Comparison of ENCODE assay signal across 9 cellular contexts in genomic region chr20:7859371-7859802, GRCh38.
DNase-seq lines count a peak whose midpoint lies in the region; ATAC-seq, FAIRE-seq and TF ChIP-seq lines count a peak whose summit lies in the region.
"Had no signal": no experiment of that assay in that cellular context is flagged by ENCODE, and none has a peak within 500 bp of the region (broad histone marks: within the 10 kb centered on the region; RNA-seq: fewer than 3 reads in every experiment).

No MANE protein-coding gene starts in this region.

- H3K9me3 ChIP-seq in DND-41 (ENCODE audit: insufficient read depth, low read length, severe bottlenecking) (no peaks in the 10 kb centered on the region), GM12878 (replicated peaks; ENCODE audit: control insufficient read depth, insufficient read depth, low read length) (no peaks in the 10 kb centered on the region)
- H3K9me3 ChIP-seq: neutrophil had no signal

- intact Hi-C loops in GM12878 (cut with micrococcal nuclease; ENCODE audit: unreplicated experiment) = loop anchor here (1.0 to 5.0 kb wide), 4 partner anchors 574 to 1277 kb away; partner anchors contain the start of gene BMP2

- TF ChIP-seq CTCF in DND-41 (IDR thresholded peaks at IDR 0.05; ENCODE audit: borderline replicate concordance, extremely low read depth, low read length, poor library complexity, severe bottlenecking) = peak; percentile 84
- peak; percentile 50 to 66 (median 51); a peak in 5 of 6 replicates for TF ChIP-seq CTCF in GM12878 (IDR thresholded peaks at IDR 0.05 in 2 of 3, conservative IDR thresholded peaks at IDR 0.05 in 1 of 3; ENCODE audit: control insufficient read depth in 2 of 3, extremely low read depth in 1 of 3, insufficient read depth in 1 of 3, low read depth in 3 of 3, low read length in 3 of 3)
- TF ChIP-seq CTCF in kidney epithelial cell (IDR thresholded peaks at IDR 0.05; ENCODE audit: insufficient read depth, low read length, poor library complexity, severe bottlenecking) = peak; percentile 69

- H3K4me2 ChIP-seq in DND-41 (ENCODE audit: insufficient read depth, low read length) (no peak overlapping the region), GM12878 (ENCODE audit: control insufficient read depth, insufficient read depth) (no peak overlapping the region)

- POLR2A ChIA-PET in GM12878 (lab: Charles Lee) = no interaction called here

- no TSS peak for BruUV-seq in GM12878 (replicated peaks; lab: Mats Ljungman, UMichigan)

- H3K4me1 ChIP-seq in DND-41 (ENCODE audit: insufficient read depth, low read length) (no peaks in the 10 kb centered on the region), GM12878 (ENCODE audit: control insufficient read depth, insufficient read depth, low read length) (no peaks in the 10 kb centered on the region)

- DNase-seq in DND-41 = peak; percentile 31
- DNase-seq in NCI-H460 (ENCODE audit: extremely low read depth, low read depth) = peak; percentile 62
- DNase-seq in GM12878 (ENCODE audit: low read depth, low spot score) = peak; percentile 8
- peak; percentile 43 for DNase-seq in kidney epithelial cell (ENCODE audit: low read depth)
- no peak for DNase-seq in HTR-8/SVneo (ENCODE audit: insufficient read length, low spot score)
- DNase-seq in activated CD4-positive, alpha-beta T cell treated with anti-CD3 and anti-CD28 coated beads for 1 hour = no peak

- no peak overlapping the region for H3K9ac ChIP-seq in DND-41 (ENCODE audit: low read depth, low read length)
- H3K9ac ChIP-seq in GM12878 (ENCODE audit: control insufficient read depth, insufficient read depth, low read length) = no peak overlapping the region

- H3K79me2 ChIP-seq in DND-41 (ENCODE audit: insufficient read depth, low read length) (no peaks in the 10 kb centered on the region), GM12878 (ENCODE audit: control insufficient read depth, insufficient read depth, low read length) (no peaks in the 10 kb centered on the region)

- CTCF ChIA-PET in GM12878 (lab: Yijun Ruan, JAX) = interaction anchor here (0.6 to 2.0 kb wide), 8 partner anchors 10 to 1094 kb away, joined by 3 to 8 read pairs (median 3); no protein-coding TSS in a partner anchor

- H3K27me3 ChIP-seq in DND-41 (ENCODE audit: insufficient read depth, low read length, poor library complexity) = no peaks in the 10 kb centered on the region
- no peaks in the 10 kb centered on the region for H3K27me3 ChIP-seq in GM12878 (replicated peaks in 1 of 2; ENCODE audit: control insufficient read depth in 2 of 2, insufficient read depth in 2 of 2, low read length in 1 of 2)
- no peaks in the 10 kb centered on the region for H3K27me3 ChIP-seq in kidney epithelial cell (ENCODE audit: control insufficient read depth, insufficient read depth, low read length)

- peak; percentile 93 for TF ChIP-seq RAD21 in GM12878 (IDR thresholded peaks at IDR 0.05; ENCODE audit: insufficient read depth, low read depth, low read length)

- FAIRE-seq in GM12878 (lab: Jason Lieb, UNC) = no peak
- no peak for FAIRE-seq in HTR-8/SVneo (lab: Jason Lieb, UNC)

- WGBS in GM12878 (ENCODE audit: insufficient coverage, insufficient replicate concordance, low lambda C conversion rate, missing lambda C conversion rate) = 18% methylated on average over 3 of the region's 3 CpGs

- H3K36me3 ChIP-seq in DND-41 (ENCODE audit: insufficient read depth, low read length) (no peaks in the 10 kb centered on the region), GM12878 (ENCODE audit: control insufficient read depth in 2 of 2, insufficient read depth in 2 of 2, low read length in 1 of 2) (no peaks in the 10 kb centered on the region), kidney epithelial cell (ENCODE audit: control insufficient read depth, insufficient read depth, low read length) (no peaks in the 10 kb centered on the region)
- H3K36me3 ChIP-seq: neutrophil had no signal

- SMC1A ChIA-PET in GM12878 (lab: Charles Lee; ENCODE audit: uncharacterized antibody, unreplicated experiment) = interaction anchor here (0.7 to 1.4 kb wide), 4 partner anchors 10 to 1093 kb away, joined by 3 to 6 read pairs (median 4); no protein-coding TSS in a partner anchor

- in situ Hi-C loops in GM12878 (cut with MboI) = loop anchor here (10.0 to 25.0 kb wide), 2 partner anchors 1035 to 1097 kb away; partner anchors contain the start of gene BMP2

- H4K20me1 ChIP-seq in DND-41 (ENCODE audit: insufficient read depth, low read length) (no peaks in the 10 kb centered on the region), GM12878 (ENCODE audit: control insufficient read depth, insufficient read depth) (no peaks in the 10 kb centered on the region)

- peak; percentile 62; the same call in 2 of the 3 replicates for ATAC-seq in DND-41 (ENCODE audit: insufficient read depth, low read depth)
- ATAC-seq in HG02938 (IDR thresholded peaks at IDR 0.05; ENCODE audit: unreplicated experiment) = peak; percentile 78
- peak; percentile 68 for ATAC-seq in GM12878
- ATAC-seq in HG03460 (IDR thresholded peaks at IDR 0.05; ENCODE audit: unreplicated experiment) = no peak

- no peak for TF ChIP-seq EP300 in GM12878 (IDR thresholded peaks at IDR 0.05; ENCODE audit: borderline replicate concordance in 1 of 2, control insufficient read depth in 1 of 2, low read depth in 2 of 2, low read length in 2 of 2)

- H3K4me3 ChIP-seq in DND-41 (ENCODE audit: low read depth in 1 of 2, low read length in 2 of 2) (no peak overlapping the region), GM12878 (no peak overlapping the region), kidney epithelial cell (ENCODE audit: low read depth, low read length) (no peak overlapping the region)

- RAD21 ChIA-PET in GM12878 (lab: Charles Lee; ENCODE audit: unreplicated experiment) = interaction anchor here (0.9 to 1.4 kb wide), 3 partner anchors 49 to 1276 kb away, joined by 3 to 4 read pairs (median 3); no protein-coding TSS in a partner anchor

- no peak for TF ChIP-seq POLR2A in GM12878 (IDR thresholded peaks at IDR 0.05; ENCODE audit: low read depth, low read length)

- H3K27ac ChIP-seq in DND-41 (ENCODE audit: low read length) (no peak overlapping the region), GM12878 (ENCODE audit: control insufficient read depth, insufficient read depth) (no peak overlapping the region)
- H3K27ac ChIP-seq: neutrophil had no signal

- H2AFZ ChIP-seq in DND-41 (ENCODE audit: low read depth, low read length) = no peak overlapping the region
- H2AFZ ChIP-seq in GM12878 (ENCODE audit: control insufficient read depth, low read depth, low read length) = no peak overlapping the region

TF ChIP-seq in GM12878, 131 proteins besides CTCF, POLR2A, EP300 and RAD21 (continues in another document):
- 0 out of 2 replicates have a peak, but pooled peaks have one; percentile 24 for TF ChIP-seq NBN (IDR thresholded peaks at IDR 0.05)
- 0 out of 2 replicates have a peak, but pooled peaks have one; percentile 23 for TF ChIP-seq JUNB (IDR thresholded peaks at IDR 0.05)
- no peak for TF ChIP-seq E2F4 (IDR thresholded peaks at IDR 0.05; ENCODE audit: low read depth, low read length)
- no peak for TF ChIP-seq ZBTB11 (CRISPR knock-in tag; IDR thresholded peaks at IDR 0.05)
- TF ChIP-seq SMC3 (IDR thresholded peaks at IDR 0.05; ENCODE audit: borderline replicate concordance, low read length) = peak; percentile 44; the same call in 1 of the 2 replicates
- TF ChIP-seq ATF7 (IDR thresholded peaks at IDR 0.05; ENCODE audit: low read depth) = peak; percentile 91
- TF ChIP-seq ATF2 (IDR thresholded peaks at IDR 0.05; ENCODE audit: low read length) = 0 out of 2 replicates have a peak, but pooled peaks have one; percentile 38
- no peak for TF ChIP-seq SMARCA5 (IDR thresholded peaks at IDR 0.05)

Comparison
In these comparisons a context has a peak if more than half of its experiments do, and no peak if none do; other contexts are left out.
1. DNase-seq: peak in DND-41 (single experiment), NCI-H460 (single experiment), GM12878 (single experiment) and kidney epithelial cell (single experiment); none in HTR-8/SVneo (single experiment) and activated CD4-positive, alpha-beta T cell treated with anti-CD3 and anti-CD28 coated beads for 1 hour (single experiment).
2. Peak in every context shown above with its lines, with median percentiles within 50 percentile points of each other: CTCF ChIP-seq.